ENCODE assay signal across 8 cellular contexts in genomic region chr4:96352051-96352517, GRCh38.
DNase-seq lines count a peak whose midpoint lies in the region; ATAC-seq, FAIRE-seq and TF ChIP-seq lines count a peak whose summit lies in the region.

No MANE protein-coding gene starts in this region.

- H3K36me3 ChIP-seq in RWPE2 (ENCODE audit: low read depth): no peaks in the 10 kb centered on the region
- no peaks in the 10 kb centered on the region for H3K36me3 ChIP-seq in effector memory CD4-positive, alpha-beta T cell (ENCODE audit: control insufficient read depth, insufficient read depth, low read length)

- ATAC-seq in RWPE2 (ENCODE audit: low read depth): no peak
- no peak for ATAC-seq in GM21723 (IDR thresholded peaks at IDR 0.05; ENCODE audit: unreplicated experiment)

- DNase-seq in stimulated activated CD4-positive, alpha-beta T cell treated with anti-CD3 and anti-CD28 coated beads, Interleukin-1b, Interleukin-23, amount 100 ng/mL, for 48 hours: peak; percentile 1
- DNase-seq in stimulated activated CD4-positive, alpha-beta T cell treated with anti-CD3 and anti-CD28 coated beads, Interleukin-2, amount 100 ng/mL, for 48 hours: no peak
- DNase-seq in RWPE2 (ENCODE audit: low spot score) (no peak), glomerular visceral epithelial cell (ENCODE audit: extremely low spot score) (peak; percentile 41), GM12892 (ENCODE audit: insufficient read length) (no peak), germinal center (ENCODE audit: low spot score) (no peak)
- no peak for DNase-seq in effector memory CD4-positive, alpha-beta T cell

- TF ChIP-seq CTCF in RWPE2 (IDR thresholded peaks at IDR 0.05; ENCODE audit: poor library complexity, severe bottlenecking): peak; percentile 67

- H3K9me3 ChIP-seq in RWPE2 (ENCODE audit: severe bottlenecking): no peaks in the 10 kb centered on the region
- H3K9me3 ChIP-seq in effector memory CD4-positive, alpha-beta T cell (ENCODE audit: control insufficient read depth, low read length): no peaks in the 10 kb centered on the region

- no peak overlapping the region for H3K4me3 ChIP-seq in RWPE2 (ENCODE audit: severe bottlenecking)
- no peak overlapping the region for H3K4me3 ChIP-seq in effector memory CD4-positive, alpha-beta T cell (ENCODE audit: insufficient read depth, low read depth, low read length, poor library complexity, severe bottlenecking)

- TF ChIP-seq POLR2A in GM12892 (IDR thresholded peaks at IDR 0.05; ENCODE audit: low read depth, low read length): no peak

- H3K4me1 ChIP-seq in RWPE2 (ENCODE audit: insufficient read depth, poor library complexity, severe bottlenecking): no peaks in the 10 kb centered on the region
- H3K4me1 ChIP-seq in effector memory CD4-positive, alpha-beta T cell (ENCODE audit: control insufficient read depth, insufficient read depth, low read length, poor library complexity, severe bottlenecking): no peaks in the 10 kb centered on the region

- no peak overlapping the region for H3K27ac ChIP-seq in RWPE2 (ENCODE audit: poor library complexity, severe bottlenecking)
- no peak overlapping the region for H3K27ac ChIP-seq in effector memory CD4-positive, alpha-beta T cell (ENCODE audit: insufficient read depth, low read length, poor library complexity, severe bottlenecking)

- H3K27me3 ChIP-seq in RWPE2 (ENCODE audit: insufficient read depth, poor library complexity, severe bottlenecking): no peaks in the 10 kb centered on the region
- H3K27me3 ChIP-seq in effector memory CD4-positive, alpha-beta T cell (replicated peaks; ENCODE audit: control insufficient read depth, insufficient read depth, low read length, poor library complexity, severe bottlenecking): no peaks in the 10 kb centered on the region

- no peak for FAIRE-seq in GM12892 (lab: Jason Lieb, UNC)

Comparison
In these comparisons a context has a peak if more than half of its experiments do, and no peak if none do; other contexts are left out.
1. DNase-seq: peak in stimulated activated CD4-positive, alpha-beta T cell treated with anti-CD3 and anti-CD28 coated beads, Interleukin-1b, Interleukin-23, amount 100 ng/mL, for 48 hours (single experiment) and glomerular visceral epithelial cell (single experiment); none in stimulated activated CD4-positive, alpha-beta T cell treated with anti-CD3 and anti-CD28 coated beads, Interleukin-2, amount 100 ng/mL, for 48 hours (0 of 2), RWPE2 (single experiment), effector memory CD4-positive, alpha-beta T cell (0 of 3), GM12892 (single experiment) and germinal center (single experiment).